Comparison of ENCODE assay signal across 14 cellular contexts in genomic region chr17:8494506-8495111, GRCh38.
"Had no signal": no experiment of that assay in that cellular context is flagged by ENCODE, and none has a peak within 500 bp of the region (broad histone marks: within the 10 kb centered on the region; RNA-seq: fewer than 3 reads in every experiment).

No MANE protein-coding gene starts in this region.

- H3K27me3 ChIP-seq: esophagus muscularis mucosa, right atrium auricular region had no signal

- H3K4me2 ChIP-seq: smooth muscle cell had no signal

- H3K9me3 Mint-ChIP-seq: activated CD4-positive, alpha-beta T cell treated with anti-CD3 and anti-CD28 coated beads, Interleukin-2, amount 10 ng/mL, durations not matched to agents 7 days and 5 days; activated naive CD8-positive, alpha-beta T cell treated with anti-CD3 and anti-CD28 coated beads, Interleukin-2, amount 10 ng/mL, durations not matched to agents 7 days and 5 days; nephron progenitor cell; T-helper 2 cell treated with Interferon-gamma antibody and Interleukin-4, amounts not matched to agents 5 μg/mL and 100 μg/mL, for 36 hours had no signal

- H3K27ac Mint-ChIP-seq: activated CD4-positive, alpha-beta T cell treated with anti-CD3 and anti-CD28 coated beads, Interleukin-2, amount 10 ng/mL, durations not matched to agents 7 days and 5 days; activated naive CD8-positive, alpha-beta T cell treated with anti-CD3 and anti-CD28 coated beads, Interleukin-2, amount 10 ng/mL, durations not matched to agents 7 days and 5 days; T-helper 2 cell treated with Interferon-gamma antibody and Interleukin-4, amounts not matched to agents 5 μg/mL and 100 μg/mL, for 36 hours had no signal

- DNase-seq: activated CD4-positive, alpha-beta T cell treated with anti-CD3 and anti-CD28 coated beads, Interleukin-2, amount 10 ng/mL, durations not matched to agents 7 days and 5 days; activated CD4-positive, CD25-positive, alpha-beta regulatory T cell; activated CD8-positive, alpha-beta memory T cell treated with anti-CD3 and anti-CD28 coated beads, Interleukin-2, amount 50 U/mL, for 48 hours; activated gamma-delta T cell treated with Interleukin-2 at 50 U/mL for 16 hours; activated naive CD8-positive, alpha-beta T cell treated with anti-CD3 and anti-CD28 coated beads, Interleukin-2, amount 10 ng/mL, durations not matched to agents 7 days and 5 days; anterior cingulate cortex; nephron progenitor cell; stimulated activated CD4-positive, alpha-beta T cell treated with anti-CD3 and anti-CD28 coated beads, Interleukin-4, amount 100 ng/mL, for 4 hours; stimulated activated naive CD8-positive, alpha-beta T cell treated with anti-CD3 and anti-CD28 coated beads, Interleukin-15, amount 100 ng/mL, for 72 hours had no signal

- ATAC-seq: stimulated activated naive CD8-positive, alpha-beta T cell treated with anti-CD3 and anti-CD28 coated beads, Interleukin-15, amount 100 ng/mL, for 72 hours had no signal

- H3K9me3 ChIP-seq: esophagus muscularis mucosa, right atrium auricular region had no signal

- H3K4me1 ChIP-seq: esophagus muscularis mucosa, right atrium auricular region had no signal

- H3K4me1 Mint-ChIP-seq: activated CD4-positive, alpha-beta T cell treated with anti-CD3 and anti-CD28 coated beads, Interleukin-2, amount 10 ng/mL, durations not matched to agents 7 days and 5 days; nephron progenitor cell; stimulated activated naive CD8-positive, alpha-beta T cell treated with anti-CD3 and anti-CD28 coated beads, Interleukin-15, amount 100 ng/mL, for 72 hours had no signal

- H3K27me3 Mint-ChIP-seq: activated CD4-positive, alpha-beta T cell treated with anti-CD3 and anti-CD28 coated beads, Interleukin-2, amount 10 ng/mL, durations not matched to agents 7 days and 5 days; activated naive CD8-positive, alpha-beta T cell treated with anti-CD3 and anti-CD28 coated beads, Interleukin-2, amount 10 ng/mL, durations not matched to agents 7 days and 5 days; progenitor cell of endocrine pancreas; stimulated activated naive CD8-positive, alpha-beta T cell treated with anti-CD3 and anti-CD28 coated beads, Interleukin-15, amount 100 ng/mL, for 72 hours had no signal

- H3K4me3 ChIP-seq: esophagus muscularis mucosa, right atrium auricular region, smooth muscle cell had no signal

- H3K4me3 Mint-ChIP-seq: activated CD4-positive, alpha-beta T cell treated with anti-CD3 and anti-CD28 coated beads, Interleukin-2, amount 10 ng/mL, durations not matched to agents 7 days and 5 days; activated naive CD8-positive, alpha-beta T cell treated with anti-CD3 and anti-CD28 coated beads, Interleukin-2, amount 10 ng/mL, durations not matched to agents 7 days and 5 days; nephron progenitor cell; stimulated activated naive CD8-positive, alpha-beta T cell treated with anti-CD3 and anti-CD28 coated beads, Interleukin-15, amount 100 ng/mL, for 72 hours; T-helper 2 cell treated with Interferon-gamma antibody and Interleukin-4, amounts not matched to agents 5 μg/mL and 100 μg/mL, for 36 hours had no signal

- H3K27ac ChIP-seq: esophagus muscularis mucosa, right atrium auricular region had no signal
